Comparison of ENCODE assay signal across 25 cellular contexts in the genomic region with DNA sequence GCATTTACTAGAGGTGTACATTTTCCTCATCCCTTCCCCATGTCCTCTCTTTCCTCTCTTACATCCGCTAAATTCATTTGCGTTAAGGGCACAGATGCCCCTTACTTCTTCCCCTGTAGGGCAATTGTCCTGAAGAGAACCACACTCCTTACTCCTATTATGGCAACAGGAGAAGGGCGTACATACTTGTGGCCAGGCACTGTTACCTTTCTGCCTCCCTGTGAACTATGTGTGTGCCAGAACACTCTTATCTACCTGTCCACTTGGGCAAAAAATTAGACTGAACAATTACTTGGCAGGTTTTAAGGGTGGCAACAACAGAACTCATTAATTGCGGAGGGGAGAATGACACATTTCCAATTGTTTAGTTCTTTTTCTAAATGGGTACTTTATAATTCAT.
A peak's percentile ranks its signal among the peaks of the same experiment; 100 is the strongest.
DNase-seq lines count a peak whose midpoint lies in the region; ATAC-seq, FAIRE-seq and TF ChIP-seq lines count a peak whose summit lies in the region.
"Had no signal": no experiment of that assay in that cellular context is flagged by ENCODE, and none has a peak within 500 bp of the region (broad histone marks: within the 10 kb centered on the region; RNA-seq: fewer than 3 reads in every experiment).

No MANE protein-coding gene starts in this region.

- no peaks in the 10 kb centered on the region for H4K20me1 ChIP-seq in astrocyte (ENCODE audit: insufficient read depth, low read length)

- H3K27me3 ChIP-seq in astrocyte (ENCODE audit: insufficient read depth, low read length) (no peaks in the 10 kb centered on the region), lower lobe of right lung (ENCODE audit: low read depth) (no peaks in the 10 kb centered on the region), subcutaneous abdominal adipose tissue (ENCODE audit: control insufficient read depth in 5 of 5, insufficient read depth in 4 of 5, low read length in 5 of 5) (no peaks in the 10 kb centered on the region)
- H3K27me3 ChIP-seq: colonic mucosa, sigmoid colon had no signal

- no peaks in the 10 kb centered on the region for H3K36me3 ChIP-seq in astrocyte (ENCODE audit: insufficient read depth, low read length)
- peaks cover 9% of the 10 kb centered on the region for H3K36me3 ChIP-seq in lower lobe of right lung
- peaks cover 8 to 25% (median 12%) of the 10 kb centered on the region in 5 donors for H3K36me3 ChIP-seq in subcutaneous abdominal adipose tissue (ENCODE audit: control insufficient read depth in 5 of 5, insufficient read depth in 5 of 5, low read length in 5 of 5)
- H3K36me3 ChIP-seq: colonic mucosa had no signal

- TF ChIP-seq CTCF in astrocyte (IDR thresholded peaks at IDR 0.05; ENCODE audit: insufficient read depth, low read depth, low read length) (no peak), lower lobe of right lung (IDR thresholded peaks at IDR 0.05) (no peak)

- H3K4me1 ChIP-seq in astrocyte (ENCODE audit: insufficient read depth, low read length) (peaks cover 30% of the 10 kb centered on the region), lower lobe of right lung (peaks cover 33% of the 10 kb centered on the region), subcutaneous abdominal adipose tissue (ENCODE audit: control insufficient read depth in 5 of 5, insufficient read depth in 5 of 5, low read length in 5 of 5) (peaks cover 9 to 47% (median 33%) of the 10 kb centered on the region in 5 donors)
- H3K4me1 ChIP-seq: colonic mucosa had no signal

- no peak overlapping the region for H3K27ac Mint-ChIP-seq in astrocyte (ENCODE audit: unreplicated experiment)
- H3K27ac Mint-ChIP-seq: activated CD8-positive, alpha-beta T cell treated with anti-CD3 and anti-CD28 coated beads for 36 hours; activated naive CD4-positive, alpha-beta T cell treated with anti-CD3 and anti-CD28 coated beads, Interleukin-2, amount 50 U/mL, for 24 hours; B cell; WTC11 had no signal

- H3K9me3 ChIP-seq in astrocyte (ENCODE audit: insufficient read depth, low read depth, low read length), result no peaks in the 10 kb centered on the region
- no peaks in the 10 kb centered on the region for H3K9me3 ChIP-seq in lower lobe of right lung
- no peaks in the 10 kb centered on the region for H3K9me3 ChIP-seq in subcutaneous abdominal adipose tissue (ENCODE audit: control insufficient read depth in 5 of 5, low read length in 5 of 5)
- H3K9me3 ChIP-seq: colonic mucosa, sigmoid colon had no signal

- no peak overlapping the region for H3K4me3 ChIP-seq in astrocyte (ENCODE audit: insufficient read depth, low read depth, low read length)
- H3K4me3 ChIP-seq in lower lobe of right lung, result no peak overlapping the region
- H3K4me3 ChIP-seq in subcutaneous abdominal adipose tissue (ENCODE audit: low read depth in 1 of 5, low read length in 5 of 5), result no peak overlapping the region
- H3K4me3 ChIP-seq: colonic mucosa, sigmoid colon had no signal

- peak overlapping the region; percentile 59 for H3K9ac ChIP-seq in astrocyte (ENCODE audit: low read length)
- no peak overlapping the region for H3K9ac ChIP-seq in subcutaneous abdominal adipose tissue (ENCODE audit: low read length in 5 of 5)

- H3K27ac ChIP-seq in astrocyte (ENCODE audit: low read depth, low read length) (peak overlapping the region; percentile 78), lower lobe of right lung (peak overlapping the region; percentile 82), subcutaneous abdominal adipose tissue (ENCODE audit: low read depth, low read length) (peak overlapping the region; percentile 9)
- H3K27ac ChIP-seq: 22Rv1, colonic mucosa had no signal

- H3K27me3 Mint-ChIP-seq in astrocyte (ENCODE audit: low read depth, unreplicated experiment), result no peaks in the 10 kb centered on the region
- H3K27me3 Mint-ChIP-seq: activated CD8-positive, alpha-beta T cell treated with anti-CD3 and anti-CD28 coated beads for 36 hours; activated naive CD4-positive, alpha-beta T cell treated with anti-CD3 and anti-CD28 coated beads, Interleukin-2, amount 50 U/mL, for 24 hours; B cell had no signal

- peaks cover 2% of the 10 kb centered on the region for H3K9me3 Mint-ChIP-seq in astrocyte (ENCODE audit: unreplicated experiment)
- H3K9me3 Mint-ChIP-seq: activated CD8-positive, alpha-beta T cell treated with anti-CD3 and anti-CD28 coated beads for 36 hours; activated naive CD4-positive, alpha-beta T cell treated with anti-CD3 and anti-CD28 coated beads, Interleukin-2, amount 50 U/mL, for 24 hours; WTC11 had no signal

- no peak overlapping the region for H3K4me3 Mint-ChIP-seq in astrocyte (ENCODE audit: unreplicated experiment)
- H3K4me3 Mint-ChIP-seq: activated CD8-positive, alpha-beta T cell treated with anti-CD3 and anti-CD28 coated beads for 36 hours; activated naive CD4-positive, alpha-beta T cell treated with anti-CD3 and anti-CD28 coated beads, Interleukin-2, amount 50 U/mL, for 24 hours; B cell; WTC11 had no signal

- H3K79me2 ChIP-seq in astrocyte (ENCODE audit: insufficient read depth, low read length), result no peaks in the 10 kb centered on the region

- H3K4me2 ChIP-seq in astrocyte (ENCODE audit: low read length), result no peak overlapping the region

- intact Hi-C loops in lower lobe of right lung (cut with DNase I), result no loop called here

- H3K4me1 Mint-ChIP-seq in astrocyte (ENCODE audit: low read depth, unreplicated experiment), result peaks cover 32% of the 10 kb centered on the region
- H3K4me1 Mint-ChIP-seq: activated naive CD4-positive, alpha-beta T cell treated with anti-CD3 and anti-CD28 coated beads, Interleukin-2, amount 50 U/mL, for 24 hours; B cell; WTC11 had no signal

- ATAC-seq in lower lobe of right lung (peak; percentile 74 to 79), GM18858 (IDR thresholded peaks at IDR 0.05; ENCODE audit: unreplicated experiment) (no peak)
- ATAC-seq: activated CD8-positive, alpha-beta T cell treated with anti-CD3 and anti-CD28 coated beads for 36 hours; left cardiac atrium; WTC11 had no signal

- DNase-seq in DMS79 treated with DMSO at 0.1 percent for 48 hours (lab: John Stamatoyannopoulos, UW) (peak; percentile 10), DMS79 (lab: John Stamatoyannopoulos, UW) (no peak), astrocyte (ENCODE audit: low read depth) (no peak), lower lobe of right lung (no peak), GF-D8 (lab: John Stamatoyannopoulos, UW) (no peak), NCI-H2107 treated with DMSO at 0.1 percent for 48 hours (lab: John Stamatoyannopoulos, UW; ENCODE audit: unreplicated experiment) (no peak)
- DNase-seq: activated CD8-positive, alpha-beta T cell treated with anti-CD3 and anti-CD28 coated beads for 36 hours; activated T-cell treated with anti-CD3 and anti-CD28 coated beads, Interleukin-2, amount 50 U/mL, for 48 hours; colonic mucosa; foreskin melanocyte; H7; Karpas-422; SIG-M5; sigmoid colon; stimulated activated CD4-positive, alpha-beta T cell treated with anti-CD3 and anti-CD28 coated beads, Interleukin-1b, Interleukin-23, amount 100 ng/mL, for 48 hours; stimulated activated naive CD4-positive, alpha-beta T cell treated with Interleukin-2 at 50 U/mL for 16 hours had no signal

- FAIRE-seq in astrocyte (lab: Jason Lieb, UNC), result no peak
- FAIRE-seq: GM19239, HTR-8/SVneo had no signal

- H3K36me3 Mint-ChIP-seq in astrocyte (ENCODE audit: low read depth, unreplicated experiment), result peaks cover 7% of the 10 kb centered on the region

- no peak overlapping the region for H2AFZ ChIP-seq in astrocyte (ENCODE audit: low read depth, low read length)

Comparison
In these comparisons a context has a peak if more than half of its experiments do, and no peak if none do; other contexts are left out.
1. H3K27ac ChIP-seq: peak in every context shown above with its lines; median percentile 82 in lower lobe of right lung; 78 in astrocyte; 9 in subcutaneous abdominal adipose tissue.